Comparison of ENCODE assay signal across 12 cellular contexts in genomic region chr2:85400541-85400940, GRCh38. TPM values are rescaled to one million over a fixed set of nuclear protein-coding genes. Genes with fewer than 3 reads are reported as not detected.
"Had no signal": no experiment of that assay in that cellular context is flagged by ENCODE, and none has a peak within 500 bp of the region (broad histone marks: within the 10 kb centered on the region; RNA-seq: fewer than 3 reads in every experiment).

No MANE protein-coding gene starts in this region.

- H3K4me3 Mint-ChIP-seq: activated CD4-positive, alpha-beta memory T cell treated with anti-CD3 and anti-CD28 coated beads, Interleukin-2, amount 10 ng/mL, durations not matched to agents 7 days and 5 days; activated CD4-positive, alpha-beta T cell treated with anti-CD3 and anti-CD28 coated beads for 36 hours; activated naive CD8-positive, alpha-beta T cell treated with anti-CD3 and anti-CD28 coated beads, Interleukin-2, amount 10 ng/mL, durations not matched to agents 7 days and 5 days; activated T-cell treated with anti-CD3 and anti-CD28 coated beads, Interleukin-2, amount 50 U/mL, for 24 hours; T-helper 1 cell treated with Interleukin-12 subunit alpha and Interleukin-12 subunit beta and Interleukin-4 antibody, amounts not matched to agents 30 μg/mL and 1 μg/mL, for 36 hours had no signal

- H3K27ac ChIP-seq: foreskin keratinocyte, tibial nerve had no signal

- ATAC-seq: activated CD4-positive, alpha-beta T cell treated with anti-CD3 and anti-CD28 coated beads for 36 hours; foreskin keratinocyte had no signal

- H3K27me3 ChIP-seq: foreskin keratinocyte, tibial nerve had no signal

- H3K27ac Mint-ChIP-seq: activated CD4-positive, alpha-beta memory T cell treated with anti-CD3 and anti-CD28 coated beads, Interleukin-2, amount 10 ng/mL, durations not matched to agents 7 days and 5 days; activated CD4-positive, alpha-beta T cell treated with anti-CD3 and anti-CD28 coated beads for 36 hours; activated naive CD8-positive, alpha-beta T cell treated with anti-CD3 and anti-CD28 coated beads, Interleukin-2, amount 10 ng/mL, durations not matched to agents 7 days and 5 days; activated T-cell treated with anti-CD3 and anti-CD28 coated beads, Interleukin-2, amount 50 U/mL, for 24 hours; T-helper 1 cell treated with Interleukin-12 subunit alpha and Interleukin-12 subunit beta and Interleukin-4 antibody, amounts not matched to agents 30 μg/mL and 1 μg/mL, for 36 hours had no signal

- H3K4me1 ChIP-seq: foreskin keratinocyte had no signal

- DNase-seq: activated CD4-positive, alpha-beta memory T cell treated with anti-CD3 and anti-CD28 coated beads, Interleukin-2, amount 10 ng/mL, durations not matched to agents 7 days and 5 days; activated CD4-positive, alpha-beta T cell treated with anti-CD3 and anti-CD28 coated beads for 36 hours; activated gamma-delta T cell; activated naive CD8-positive, alpha-beta T cell treated with anti-CD3 and anti-CD28 coated beads, Interleukin-2, amount 10 ng/mL, durations not matched to agents 7 days and 5 days; activated T-cell treated with anti-CD3 and anti-CD28 coated beads, Interleukin-2, amount 50 U/mL, for 24 hours; effector memory CD4-positive, alpha-beta T cell; foreskin keratinocyte; stimulated activated CD4-positive, alpha-beta T cell treated with anti-CD3 and anti-CD28 coated beads, Interleukin-1b, Interleukin-23, amount 100 ng/mL, for 48 hours had no signal

- H3K4me3 ChIP-seq: tibial nerve had no signal

- H3K27me3 Mint-ChIP-seq: activated CD4-positive, alpha-beta memory T cell treated with anti-CD3 and anti-CD28 coated beads, Interleukin-2, amount 10 ng/mL, durations not matched to agents 7 days and 5 days; activated CD4-positive, alpha-beta T cell treated with anti-CD3 and anti-CD28 coated beads for 36 hours; activated naive CD8-positive, alpha-beta T cell treated with anti-CD3 and anti-CD28 coated beads, Interleukin-2, amount 10 ng/mL, durations not matched to agents 7 days and 5 days; activated T-cell treated with anti-CD3 and anti-CD28 coated beads, Interleukin-2, amount 50 U/mL, for 24 hours had no signal

RNA-seq across cellular contexts. Expression of gene CAPG, which starts 9.6 kb away (rescaled TPM):
- polyA plus RNA-seq: neural cell had no signal

RNA-seq across cellular contexts. Expression of gene SH2D6, which starts 18.0 kb away (rescaled TPM):
- total RNA-seq: mesenteric fat pad had no signal
- polyA plus RNA-seq: neural cell had no signal
